Comparison of ENCODE assay signal across 24 cellular contexts in genomic region chr3:105187340-105187739, GRCh38.
A peak's percentile ranks its signal among the peaks of the same experiment; 100 is the strongest.
DNase-seq lines count a peak whose midpoint lies in the region; FAIRE-seq and TF ChIP-seq lines count a peak whose summit lies in the region.
"Had no signal": no experiment of that assay in that cellular context is flagged by ENCODE, and none has a peak within 500 bp of the region (broad histone marks: within the 10 kb centered on the region; RNA-seq: fewer than 3 reads in every experiment).

No MANE protein-coding gene starts in this region.

- H3K4me1 ChIP-seq in astrocyte (ENCODE audit: insufficient read depth, low read length) (no peaks in the 10 kb centered on the region), kidney (ENCODE audit: control insufficient read depth in 1 of 2, insufficient read depth in 1 of 2, low read depth in 1 of 2, low read length in 2 of 2) (no peaks in the 10 kb centered on the region)
- H3K4me1 ChIP-seq: BE2C had no signal

- H3K9me3 Mint-ChIP-seq in astrocyte (ENCODE audit: unreplicated experiment) = peaks cover 6% of the 10 kb centered on the region

- TF ChIP-seq CTCF in astrocyte (IDR thresholded peaks at IDR 0.05; ENCODE audit: insufficient read depth, low read depth, low read length) (no peak), kidney (IDR thresholded peaks at IDR 0.05; ENCODE audit: borderline replicate concordance, extremely low read depth, insufficient read depth) (no peak)

- H3K27ac ChIP-seq in astrocyte (ENCODE audit: low read depth, low read length) (no peak overlapping the region), kidney (ENCODE audit: low read depth in 2 of 2, low read length in 2 of 2) (no peak overlapping the region)
- H3K27ac ChIP-seq: GM23248, RWPE1 had no signal

- H3K36me3 ChIP-seq in astrocyte (ENCODE audit: insufficient read depth, low read length) (no peaks in the 10 kb centered on the region), kidney (ENCODE audit: control insufficient read depth in 1 of 2, insufficient read depth in 2 of 2, low read length in 2 of 2) (no peaks in the 10 kb centered on the region)
- H3K36me3 ChIP-seq: BE2C had no signal

- H3K9me3 ChIP-seq in astrocyte (ENCODE audit: insufficient read depth, low read depth, low read length) (no peaks in the 10 kb centered on the region), kidney (ENCODE audit: control insufficient read depth in 1 of 2, low read length in 2 of 2) (peaks cover 3% of the 10 kb centered on the region in 2 donors)
- H3K9me3 ChIP-seq: BE2C had no signal

- H2AFZ ChIP-seq in astrocyte (ENCODE audit: low read depth, low read length) = no peak overlapping the region
- H2AFZ ChIP-seq: GM23248 had no signal

- no peaks in the 10 kb centered on the region for H3K4me1 Mint-ChIP-seq in astrocyte (ENCODE audit: low read depth, unreplicated experiment)
- H3K4me1 Mint-ChIP-seq: CD14-positive monocyte; CD8-positive, alpha-beta memory T cell had no signal

- H3K36me3 Mint-ChIP-seq in astrocyte (ENCODE audit: low read depth, unreplicated experiment) = no peaks in the 10 kb centered on the region
- H3K36me3 Mint-ChIP-seq: CD14-positive monocyte; CD8-positive, alpha-beta memory T cell had no signal

- H3K9ac ChIP-seq in astrocyte (ENCODE audit: low read length) = no peak overlapping the region
- H3K9ac ChIP-seq in kidney (ENCODE audit: low read length in 2 of 2) = no peak overlapping the region
- H3K9ac ChIP-seq: GM23248 had no signal

- H3K27ac Mint-ChIP-seq in astrocyte (ENCODE audit: unreplicated experiment) = no peak overlapping the region
- H3K27ac Mint-ChIP-seq: CD14-positive monocyte; CD8-positive, alpha-beta memory T cell had no signal

- no peaks in the 10 kb centered on the region for H3K27me3 ChIP-seq in astrocyte (ENCODE audit: insufficient read depth, low read length)
- H3K27me3 ChIP-seq: BE2C had no signal

- H3K4me3 ChIP-seq in astrocyte (ENCODE audit: insufficient read depth, low read depth, low read length) = no peak overlapping the region
- no peak overlapping the region for H3K4me3 ChIP-seq in kidney (ENCODE audit: low read length in 2 of 2)
- H3K4me3 ChIP-seq: GM23248 had no signal

- H3K27me3 Mint-ChIP-seq in astrocyte (ENCODE audit: low read depth, unreplicated experiment) = no peaks in the 10 kb centered on the region

- intact Hi-C loops in kidney (cut with DNase I) = no loop called here

- DNase-seq in EH (ENCODE audit: low read depth) (peak; percentile 34), HT1080 (ENCODE audit: low read depth) (peak; percentile 43), astrocyte (ENCODE audit: low read depth) (no peak), foreskin melanocyte (peak; percentile 30), kidney (no peak), NCI-H774 (lab: John Stamatoyannopoulos, UW) (no peak), activated T-cell treated with anti-CD3 and anti-CD28 coated beads for 4 hours (no peak)
- DNase-seq: 8988T; ACHN; BE2C; CD8-positive, alpha-beta memory T cell; DMS 273 treated with DMSO at 0.1 percent for 48 hours; DMS79 treated with DMSO at 0.1 percent for 48 hours; GM23248; H7; NCI-H1105 treated with DMSO at 0.1 percent for 48 hours; NCI-H146; NCI-H1930; NCI-H2107; NCI-H524; NCI-H748 treated with DMSO at 0.1 percent for 48 hours; SHP77 treated with DMSO at 0.1 percent for 48 hours had no signal

- H3K79me2 ChIP-seq in astrocyte (ENCODE audit: insufficient read depth, low read length) = no peaks in the 10 kb centered on the region

- H3K4me3 Mint-ChIP-seq in astrocyte (ENCODE audit: unreplicated experiment) = no peak overlapping the region
- H3K4me3 Mint-ChIP-seq: CD14-positive monocyte; CD8-positive, alpha-beta memory T cell had no signal

- H3K4me2 ChIP-seq in astrocyte (ENCODE audit: low read length) = no peak overlapping the region

- no peaks in the 10 kb centered on the region for H4K20me1 ChIP-seq in astrocyte (ENCODE audit: insufficient read depth, low read length)

- FAIRE-seq in astrocyte (lab: Jason Lieb, UNC) (peak; percentile 23), kidney (lab: Jason Lieb, UNC) (no peak)

Comparison
In these comparisons a context has a peak if more than half of its experiments do, and no peak if none do; other contexts are left out.
1. DNase-seq: peak in EH (single experiment), HT1080 (single experiment) and foreskin melanocyte (single experiment); none in astrocyte (single experiment), kidney (single experiment), NCI-H774 (single experiment) and activated T-cell treated with anti-CD3 and anti-CD28 coated beads for 4 hours (single experiment).